Comparison of ENCODE assay signal across 15 cellular contexts in the genomic region with DNA sequence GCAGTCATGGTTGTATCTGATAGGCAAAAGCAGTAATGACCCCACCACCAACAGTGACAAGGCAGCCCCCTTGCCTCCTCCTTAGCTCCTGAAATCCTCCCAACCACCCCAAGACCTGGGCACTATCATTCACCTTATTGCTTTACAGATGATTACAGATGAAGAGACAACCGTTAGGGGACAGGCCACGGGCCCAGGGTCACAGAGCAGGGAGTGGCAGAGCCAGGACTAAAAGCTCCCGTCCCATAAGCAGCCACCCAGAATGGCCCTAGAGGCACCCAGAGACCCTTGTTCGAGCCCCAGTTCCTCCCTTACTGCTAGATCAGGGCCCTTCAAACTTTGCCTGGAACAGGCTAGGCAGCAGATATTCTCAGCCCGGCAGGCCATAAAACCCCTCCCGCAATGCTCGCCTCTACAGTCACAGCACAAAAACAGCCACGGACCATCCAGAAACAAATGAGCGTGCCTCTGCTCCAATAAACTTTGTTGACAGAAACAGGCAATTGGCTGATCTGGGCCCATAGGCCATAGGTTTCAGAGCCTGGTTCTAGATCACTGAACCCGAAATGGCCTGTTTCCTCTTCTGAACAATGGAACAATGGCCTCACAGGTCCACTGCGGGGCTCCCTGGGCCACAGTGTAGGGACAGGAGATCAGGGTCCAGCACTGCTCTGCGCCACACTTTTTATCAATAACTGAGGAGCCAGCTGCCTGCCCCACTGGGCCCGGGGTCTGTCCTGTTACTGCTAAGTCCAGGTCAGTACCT.
DNase-seq lines count a peak whose midpoint lies in the region; ATAC-seq, FAIRE-seq and TF ChIP-seq lines count a peak whose summit lies in the region.
"Had no signal": no experiment of that assay in that cellular context is flagged by ENCODE, and none has a peak within 500 bp of the region (broad histone marks: within the 10 kb centered on the region; RNA-seq: fewer than 3 reads in every experiment).

No MANE protein-coding gene starts in this region.

- no peaks in the 10 kb centered on the region for H3K9me3 Mint-ChIP-seq in osteocyte (ENCODE audit: unreplicated experiment)

- dilution Hi-C loops in endothelial cell of umbilical vein (cut with MboI; ENCODE audit: extremely low pct_ligation_motif_present, low sequenced_read_pairs), result no loop called here

- no peaks in the 10 kb centered on the region for H3K9me2 ChIP-seq in PC-9 (ENCODE audit: insufficient read depth)

- DNase-seq in AG04450 (ENCODE audit: low read depth, low spot score) (no peak), PC-9 (no peak), endothelial cell of umbilical vein (ENCODE audit: low read depth, low spot score) (peak; percentile 59), osteocyte (ENCODE audit: extremely low spot score, unreplicated experiment) (no peak), urothelium cell line (ENCODE audit: low spot score) (no peak), WERI-Rb-1 (no peak)
- DNase-seq in activated CD8-positive, alpha-beta memory T cell treated with anti-CD3 and anti-CD28 coated beads, Interleukin-2, amount 50 U/mL, for 48 hours, result no peak
- DNase-seq: activated naive CD4-positive, alpha-beta T cell treated with anti-CD3 and anti-CD28 coated beads, Interleukin-2, amount 50 U/mL, for 16 hours; foreskin keratinocyte; H7 had no signal

- peak overlapping the region; percentile 52 for H3K9ac ChIP-seq in endothelial cell of umbilical vein (replicated peaks; ENCODE audit: extremely low read depth, insufficient read depth, low read length)

- no peaks in the 10 kb centered on the region for H3K27me3 Mint-ChIP-seq in osteocyte (ENCODE audit: unreplicated experiment)
- H3K27me3 Mint-ChIP-seq: B cell had no signal

- ATAC-seq in GM21576 (IDR thresholded peaks at IDR 0.05; ENCODE audit: unreplicated experiment), result no peak

- FAIRE-seq in endothelial cell of umbilical vein (lab: Jason Lieb, UNC), result peak; percentile 91
- FAIRE-seq in urothelium cell line (lab: Jason Lieb, UNC), result no peak
- FAIRE-seq: colon, islet of Langerhans had no signal

- H4K20me1 ChIP-seq in PC-9 (ENCODE audit: insufficient read depth) (0 out of 2 replicates have a peak, but pooled peaks cover 4% of the 10 kb centered on the region), endothelial cell of umbilical vein (replicated peaks; ENCODE audit: control insufficient read depth, extremely low read depth, insufficient read depth, low read length) (no peaks in the 10 kb centered on the region)

- TF ChIP-seq CTCF in AG04450 (IDR thresholded peaks at IDR 0.05; ENCODE audit: low read depth, low read length) (no peak), PC-9 (conservative IDR thresholded peaks at IDR 0.05) (no peak), endothelial cell of umbilical vein (IDR thresholded peaks at IDR 0.05; ENCODE audit: extremely low read depth in 1 of 2, insufficient read depth in 1 of 2, low read depth in 1 of 2, low read length in 2 of 2) (no peak), osteocyte (IDR thresholded peaks at IDR 0.05) (no peak), WERI-Rb-1 (IDR thresholded peaks at IDR 0.05; ENCODE audit: low read depth, low read length) (no peak)

- CTCF ChIA-PET in AG04450 (lab: Charles Lee), result interaction anchor here (1.5 to 1.8 kb wide), 2 partner anchors 14 to 22 kb away, joined by 4 to 8 read pairs; no protein-coding TSS in a partner anchor
- CTCF ChIA-PET in PC-9 (lab: Charles Lee), result interaction anchor here (0.6 kb wide), 1 partner anchor 360 kb away, joined by 3 read pairs; no protein-coding TSS in a partner anchor
- CTCF ChIA-PET in endothelial cell of umbilical vein (lab: Charles Lee), result interaction anchor here (0.7 to 1.9 kb wide), 9 partner anchors 10 to 216 kb away, joined by 3 to 9 read pairs (median 4); a partner anchor contains a TSS

- intact Hi-C loops in PC-9 (cut with micrococcal nuclease; ENCODE audit: unreplicated experiment) (no loop called here), endothelial cell of umbilical vein (cut with micrococcal nuclease) (loop anchor here (5.0 kb wide), 1 partner anchor 269 kb away; a partner anchor contains a TSS)

- H2AFZ ChIP-seq in PC-9, result no peak overlapping the region
- H2AFZ ChIP-seq in endothelial cell of umbilical vein (ENCODE audit: low read depth, low read length), result no peak overlapping the region

- H3K36me3 ChIP-seq in PC-9 (ENCODE audit: low read depth) (peaks cover 32% of the 10 kb centered on the region), endothelial cell of umbilical vein (ENCODE audit: control insufficient read depth in 2 of 2, extremely low read depth in 1 of 2, insufficient read depth in 2 of 2, low read length in 2 of 2) (peaks cover 16 to 28% of the 10 kb centered on the region in 2 experiments), WERI-Rb-1 (peaks cover 83% of the 10 kb centered on the region)
- H3K36me3 ChIP-seq: neutrophil had no signal

- H3K36me3 Mint-ChIP-seq in osteocyte (ENCODE audit: unreplicated experiment), result peaks cover 32% of the 10 kb centered on the region

- H3K4me1 ChIP-seq in PC-9 (replicated peaks; ENCODE audit: insufficient read depth) (peaks cover 48% of the 10 kb centered on the region), endothelial cell of umbilical vein (ENCODE audit: control insufficient read depth, extremely low read depth, insufficient read depth, low read length) (peaks cover 46% of the 10 kb centered on the region)

- TF ChIP-seq POLR2A in endothelial cell of umbilical vein (IDR thresholded peaks at IDR 0.05; ENCODE audit: low read depth, low read length), result no peak

- peaks cover 71% of the 10 kb centered on the region for H3F3A ChIP-seq in PC-9 (ENCODE audit: insufficient read depth, low read depth)

- H3K4me3 ChIP-seq in AG04450 (ENCODE audit: low read depth, low read length) (no peak overlapping the region), PC-9 (no peak overlapping the region), endothelial cell of umbilical vein (replicated peaks in 1 of 3; ENCODE audit: insufficient read depth in 1 of 3, low read depth in 1 of 3, low read length in 3 of 3) (no peak overlapping the region), WERI-Rb-1 (ENCODE audit: low read depth, low read length) (no peak overlapping the region)

- H3K79me2 ChIP-seq in PC-9 (ENCODE audit: low read depth) (peaks cover 28% of the 10 kb centered on the region), endothelial cell of umbilical vein (ENCODE audit: control insufficient read depth, insufficient read depth, low read length) (peaks cover 34% of the 10 kb centered on the region)

- peak overlapping the region; percentile 99 for H3K27ac Mint-ChIP-seq in osteocyte (ENCODE audit: unreplicated experiment)
- H3K27ac Mint-ChIP-seq: B cell had no signal

- peaks cover 51% of the 10 kb centered on the region for H3K4me1 Mint-ChIP-seq in osteocyte (ENCODE audit: unreplicated experiment)

- H3K27ac ChIP-seq in AG04450 (ENCODE audit: low read depth, low read length) (peak overlapping the region; percentile 70), PC-9 (peak overlapping the region; percentile 86), endothelial cell of umbilical vein (ENCODE audit: insufficient read depth, low read depth, low read length) (peak overlapping the region; percentile 99), WERI-Rb-1 (no peak overlapping the region)
- H3K27ac ChIP-seq: foreskin keratinocyte, neutrophil had no signal

- POLR2A ChIA-PET in AG04450 (lab: Yijun Ruan, JAX), result interaction anchor here (0.7 kb wide), 1 partner anchor 14 kb away, joined by 4 read pairs; no protein-coding TSS in a partner anchor
- POLR2A ChIA-PET in PC-9 (lab: Charles Lee; ENCODE audit: unreplicated experiment), result no interaction called here
- POLR2A ChIA-PET in endothelial cell of umbilical vein (lab: Charles Lee), result interaction anchor here (0.7 to 1.4 kb wide), 4 partner anchors 13 to 61 kb away, joined by 3 to 6 read pairs (median 4); no protein-coding TSS in a partner anchor

- no peaks in the 10 kb centered on the region for H3K27me3 ChIP-seq in AG04450 (ENCODE audit: control insufficient read depth, insufficient read depth, low read length)
- H3K27me3 ChIP-seq in PC-9 (ENCODE audit: insufficient read depth, low read depth), result no peaks in the 10 kb centered on the region
- H3K27me3 ChIP-seq in endothelial cell of umbilical vein (ENCODE audit: control insufficient read depth in 2 of 2, insufficient read depth in 2 of 2, low read length in 2 of 2), result no peaks in the 10 kb centered on the region
- no peaks in the 10 kb centered on the region for H3K27me3 ChIP-seq in WERI-Rb-1 (ENCODE audit: insufficient read depth, low read depth, severe bottlenecking)
- H3K27me3 ChIP-seq: foreskin keratinocyte had no signal

- no peaks in the 10 kb centered on the region for H3K9me1 ChIP-seq in endothelial cell of umbilical vein (replicated peaks; ENCODE audit: control insufficient read depth, extremely low read depth, insufficient read depth, low read length)

- H3K9me3 ChIP-seq in AG04450 (ENCODE audit: control insufficient read depth, insufficient read depth, low read length) (peaks cover 2% of the 10 kb centered on the region), PC-9 (ENCODE audit: insufficient read depth, low read depth) (no peaks in the 10 kb centered on the region), endothelial cell of umbilical vein (replicated peaks; ENCODE audit: control insufficient read depth, insufficient read depth, low read length) (no peaks in the 10 kb centered on the region), WERI-Rb-1 (ENCODE audit: severe bottlenecking) (peaks cover 5% of the 10 kb centered on the region)

- H3K4me2 ChIP-seq in PC-9 (peak overlapping the region; percentile 69), endothelial cell of umbilical vein (ENCODE audit: insufficient read depth, low read length) (no peak overlapping the region)

- BruUV-seq in PC-9 (replicated peaks; lab: Mats Ljungman, UMichigan) (no TSS peak), endothelial cell of umbilical vein (replicated peaks; lab: Mats Ljungman, UMichigan) (no TSS peak)

- no peak overlapping the region for H3K4me3 Mint-ChIP-seq in osteocyte (ENCODE audit: unreplicated experiment)
- H3K4me3 Mint-ChIP-seq: B cell had no signal

TF ChIP-seq in endothelial cell of umbilical vein, 7 proteins besides CTCF, POLR2A, EP300 and RAD21:
- TF ChIP-seq JUN (IDR thresholded peaks at IDR 0.05; ENCODE audit: borderline replicate concordance, insufficient read depth, insufficient read length, low read depth) (no peak), POLR2AphosphoS5 (IDR thresholded peaks at IDR 0.05; ENCODE audit: insufficient read depth, low read depth, low read length) (no peak), FOS (IDR thresholded peaks at IDR 0.05; ENCODE audit: borderline replicate concordance, insufficient read depth, low read length) (no peak), EZH2 (IDR thresholded peaks at IDR 0.05; ENCODE audit: borderline replicate concordance, low read depth, low read length, severe bottlenecking) (no peak), GATA2 (IDR thresholded peaks at IDR 0.05; ENCODE audit: insufficient read depth, insufficient read length, low read depth, low read length) (no peak), MYC (IDR thresholded peaks at IDR 0.05; ENCODE audit: low read depth, low read length) (no peak)
- TF ChIP-seq, protein P1, sequence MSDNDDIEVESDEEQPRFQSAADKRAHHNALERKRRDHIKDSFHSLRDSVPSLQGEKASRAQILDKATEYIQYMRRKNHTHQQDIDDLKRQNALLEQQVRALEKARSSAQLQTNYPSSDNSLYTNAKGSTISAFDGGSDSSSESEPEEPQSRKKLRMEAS (IDR thresholded peaks at IDR 0.05; ENCODE audit: insufficient read depth, insufficient read length), result no peak
